In the genomic region with DNA sequence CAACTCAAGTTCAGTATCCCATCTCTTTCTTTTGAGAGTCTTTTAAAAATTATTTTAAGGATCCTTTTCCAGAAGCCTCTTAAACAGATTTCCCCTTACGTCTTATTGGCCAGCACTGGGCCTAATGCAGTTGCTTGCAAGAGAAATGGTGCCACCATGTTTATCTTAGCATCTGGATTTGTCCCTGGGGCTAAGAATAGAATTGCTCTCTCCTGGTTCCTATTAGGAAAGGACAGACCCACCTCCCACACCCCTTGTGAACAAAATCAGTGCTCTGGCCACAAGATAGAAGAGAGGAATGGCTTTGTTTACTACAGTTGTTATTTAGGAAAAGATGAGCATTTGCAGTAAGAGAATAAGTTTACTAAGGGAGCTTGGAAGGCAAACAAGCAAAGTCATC, we compare ENCODE assay signal across 19 cellular contexts.
"Had no signal": no experiment of that assay in that cellular context is flagged by ENCODE, and none has a peak within 500 bp of the region (broad histone marks: within the 10 kb centered on the region; RNA-seq: fewer than 3 reads in every experiment).

No MANE protein-coding gene starts in this region.

- H3K9ac ChIP-seq: parathyroid adenoma had no signal

- H3K27me3 ChIP-seq: heart left ventricle, left lung, testis, transverse colon had no signal

- H3K4me3 Mint-ChIP-seq: naive thymus-derived CD8-positive, alpha-beta T cell; stimulated activated naive B cell treated with anti-CD40 and anti-IgM and Interleukin-4, amounts not matched to agents 10 μg/mL and 1 μg/mL and 100 μg/mL, for 72 hours; stimulated activated naive CD8-positive, alpha-beta T cell treated with anti-CD3 and anti-CD28 coated beads, Interleukin-15, amount 100 ng/mL, for 72 hours had no signal

- DNase-seq: cerebellar nuclear complex; dermis blood vessel endothelial cell; erythroblast; foreskin melanocyte; heart left ventricle; left lung; mucosa of descending colon; naive thymus-derived CD8-positive, alpha-beta T cell; psoas muscle; retina; stimulated activated CD4-positive, alpha-beta T cell treated with anti-CD3 and anti-CD28 coated beads, Interleukin-2, amount 100 ng/mL, for 24 hours; stimulated activated CD4-positive, alpha-beta T cell treated with anti-CD3 and anti-CD28 coated beads, Interleukin-4, amount 100 ng/mL, for 4 hours; stimulated activated naive B cell treated with anti-CD40 and anti-IgM and Interleukin-4, amounts not matched to agents 10 μg/mL and 1 μg/mL and 100 μg/mL, for 72 hours; stimulated activated naive CD8-positive, alpha-beta T cell treated with anti-CD3 and anti-CD28 coated beads, Interleukin-15, amount 100 ng/mL, for 72 hours; testis; transverse colon had no signal

- H2AFZ ChIP-seq: parathyroid adenoma had no signal

- H3K4me3 ChIP-seq: heart left ventricle, left lung, lung, mucosa of descending colon, psoas muscle, testis, transverse colon had no signal

- H3K9me3 Mint-ChIP-seq: naive thymus-derived CD8-positive, alpha-beta T cell; stimulated activated naive B cell treated with anti-CD40 and anti-IgM and Interleukin-4, amounts not matched to agents 10 μg/mL and 1 μg/mL and 100 μg/mL, for 72 hours; stimulated activated naive CD8-positive, alpha-beta T cell treated with anti-CD3 and anti-CD28 coated beads, Interleukin-15, amount 100 ng/mL, for 72 hours had no signal

- ATAC-seq: left lung; mucosa of descending colon; naive thymus-derived CD8-positive, alpha-beta T cell; psoas muscle; sciatic nerve; stimulated activated naive B cell treated with anti-CD40 and anti-IgM and Interleukin-4, amounts not matched to agents 10 μg/mL and 1 μg/mL and 100 μg/mL, for 72 hours; stimulated activated naive CD8-positive, alpha-beta T cell treated with anti-CD3 and anti-CD28 coated beads, Interleukin-15, amount 100 ng/mL, for 72 hours had no signal

- H3K9me3 ChIP-seq: heart left ventricle, left lung, mucosa of descending colon, psoas muscle, testis, transverse colon had no signal

- H3K4me1 ChIP-seq: parathyroid adenoma, testis, transverse colon had no signal

- H3K4me1 Mint-ChIP-seq: stimulated activated naive CD8-positive, alpha-beta T cell treated with anti-CD3 and anti-CD28 coated beads, Interleukin-15, amount 100 ng/mL, for 72 hours had no signal

- H3K27ac Mint-ChIP-seq: stimulated activated naive B cell treated with anti-CD40 and anti-IgM and Interleukin-4, amounts not matched to agents 10 μg/mL and 1 μg/mL and 100 μg/mL, for 72 hours; stimulated activated naive CD8-positive, alpha-beta T cell treated with anti-CD3 and anti-CD28 coated beads, Interleukin-15, amount 100 ng/mL, for 72 hours had no signal

- H3K79me2 ChIP-seq: parathyroid adenoma had no signal

- H3K27ac ChIP-seq: heart left ventricle, left lung, parathyroid adenoma, psoas muscle, testis, transverse colon had no signal

- H3K27me3 Mint-ChIP-seq: naive thymus-derived CD8-positive, alpha-beta T cell; stimulated activated naive B cell treated with anti-CD40 and anti-IgM and Interleukin-4, amounts not matched to agents 10 μg/mL and 1 μg/mL and 100 μg/mL, for 72 hours; stimulated activated naive CD8-positive, alpha-beta T cell treated with anti-CD3 and anti-CD28 coated beads, Interleukin-15, amount 100 ng/mL, for 72 hours had no signal
